Comparison of ENCODE assay signal across 8 cellular contexts in the genomic region with DNA sequence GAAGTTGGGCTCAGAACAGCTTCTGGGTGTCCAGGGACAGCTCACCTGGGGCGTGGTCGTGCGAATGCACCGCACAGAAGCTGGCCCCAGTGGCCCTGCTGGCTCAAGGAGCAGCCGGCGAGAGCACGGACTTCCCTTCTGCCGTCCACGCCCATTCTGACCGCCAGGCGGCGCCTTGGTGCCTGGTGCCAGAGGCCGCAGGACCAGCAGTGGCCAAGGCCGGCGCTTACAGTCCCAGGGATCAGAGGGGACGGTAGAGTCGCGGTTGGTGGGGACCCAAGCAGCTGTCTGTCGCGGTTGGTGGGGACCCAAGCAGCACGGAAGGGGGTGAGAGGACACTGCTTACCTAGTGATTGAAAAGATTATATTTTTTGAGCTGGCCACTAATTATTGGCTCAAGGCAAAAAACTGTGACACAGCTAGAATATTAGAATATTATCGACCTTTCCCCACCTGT. TPM values are rescaled to one million over a fixed set of nuclear protein-coding genes. Genes with fewer than 3 reads are reported as not detected.
DNase-seq lines count a peak whose midpoint lies in the region; ATAC-seq and TF ChIP-seq lines count a peak whose summit lies in the region.

No MANE protein-coding gene starts in this region.

- TF ChIP-seq CTCF in 22Rv1 (IDR thresholded peaks at IDR 0.05): peak; percentile 98
- peak; percentile 92 for TF ChIP-seq CTCF in fibroblast of villous mesenchyme (IDR thresholded peaks at IDR 0.05; ENCODE audit: insufficient read depth, low read depth, low read length)
- TF ChIP-seq CTCF in tibial artery (IDR thresholded peaks at IDR 0.05): peak; percentile 45 to 48

- no peak overlapping the region for H3K4me3 Mint-ChIP-seq in activated T-cell treated with anti-CD3 and anti-CD28 coated beads, Interleukin-2, amount 50 U/mL, for 24 hours

- H3K23ac ChIP-seq in neuronal stem cell (ENCODE audit: low read depth, low read length, poor library complexity): no peak overlapping the region

- no peak overlapping the region for H4K91ac ChIP-seq in neuronal stem cell (ENCODE audit: low read depth, low read length, poor library complexity)

- H3K27ac Mint-ChIP-seq in activated T-cell treated with anti-CD3 and anti-CD28 coated beads, Interleukin-2, amount 50 U/mL, for 24 hours: no peak overlapping the region

- H3K4me1 ChIP-seq in neuronal stem cell (ENCODE audit: control insufficient read depth in 2 of 2, insufficient read depth in 1 of 2, low read depth in 1 of 2, low read length in 2 of 2) (peaks cover 0 to 3% of the 10 kb centered on the region in 2 donors), tibial artery (no peaks in the 10 kb centered on the region)

- H3K9ac ChIP-seq in neuronal stem cell (ENCODE audit: low read depth, low read length, poor library complexity): no peak overlapping the region

- H3K4me2 ChIP-seq in neuronal stem cell (ENCODE audit: insufficient read depth, low read length, poor library complexity, severe bottlenecking): peak overlapping the region; percentile 25

- no peak overlapping the region for H2BK15ac ChIP-seq in neuronal stem cell (ENCODE audit: low read length)

- intact Hi-C loops in tibial artery (cut with DNase I; ENCODE audit: low total_unique reads): no loop called here

- H3K4me1 Mint-ChIP-seq in activated T-cell treated with anti-CD3 and anti-CD28 coated beads, Interleukin-2, amount 50 U/mL, for 24 hours (ENCODE audit: low read depth): no peaks in the 10 kb centered on the region

- no peak overlapping the region for H3K14ac ChIP-seq in neuronal stem cell (ENCODE audit: low read length)

- no peaks in the 10 kb centered on the region for H3K36me3 ChIP-seq in neuronal stem cell (replicated peaks in 1 of 2; ENCODE audit: control insufficient read depth in 2 of 2, insufficient read depth in 2 of 2, low read length in 2 of 2)
- no peaks in the 10 kb centered on the region for H3K36me3 ChIP-seq in tibial artery

- H3K27me3 ChIP-seq in neuronal stem cell (ENCODE audit: control insufficient read depth in 3 of 3, insufficient read depth in 3 of 3, low read depth in 1 of 3, low read length in 3 of 3) (peaks cover 0 to 40% (median 2%) of the 10 kb centered on the region in 3 experiments), tibial artery (peaks cover 0 to 13% of the 10 kb centered on the region in 2 donors)

- no peak for TF ChIP-seq POLR2A in GM18505 (IDR thresholded peaks at IDR 0.05; ENCODE audit: borderline replicate concordance, extremely low read depth, insufficient read depth, insufficient read length)

- no peak overlapping the region for H2AFZ ChIP-seq in neuronal stem cell (ENCODE audit: low read length)

- no peaks in the 10 kb centered on the region for H3K79me1 ChIP-seq in neuronal stem cell (ENCODE audit: low read depth, low read length)

- no peak overlapping the region for H3K4me3 ChIP-seq in fibroblast of villous mesenchyme (ENCODE audit: low read depth, low read length)
- no peak overlapping the region for H3K4me3 ChIP-seq in neuronal stem cell (ENCODE audit: low read length in 2 of 2)
- no peak overlapping the region for H3K4me3 ChIP-seq in tibial artery

- no peak overlapping the region for H3K27ac ChIP-seq in 22Rv1
- no peak overlapping the region for H3K27ac ChIP-seq in neuronal stem cell (replicated peaks; ENCODE audit: low read length)
- H3K27ac ChIP-seq in tibial artery: no peak overlapping the region

- H2AK5ac ChIP-seq in neuronal stem cell (ENCODE audit: low read depth, low read length): no peak overlapping the region

- H3K4ac ChIP-seq in neuronal stem cell (ENCODE audit: low read length): no peak overlapping the region

- ATAC-seq in GM19351 (IDR thresholded peaks at IDR 0.05; ENCODE audit: unreplicated experiment) (peak; percentile 76), GM18505 (IDR thresholded peaks at IDR 0.05; ENCODE audit: unreplicated experiment) (no peak)

- no CpG with 5 or more reads among the region's 22 CpGs for WGBS in neuronal stem cell (ENCODE audit: extremely low coverage in 2 of 2, insufficient read length in 2 of 2, insufficient replicate concordance in 1 of 2), 2 donors

- peaks cover 5% of the 10 kb centered on the region for H3K27me3 Mint-ChIP-seq in activated T-cell treated with anti-CD3 and anti-CD28 coated beads, Interleukin-2, amount 50 U/mL, for 24 hours

- H2BK12ac ChIP-seq in neuronal stem cell (ENCODE audit: low read length): no peak overlapping the region

- no peak overlapping the region for H2BK120ac ChIP-seq in neuronal stem cell (ENCODE audit: low read depth, low read length)

- H2BK5ac ChIP-seq in neuronal stem cell (ENCODE audit: low read length): no peak overlapping the region

- H4K8ac ChIP-seq in neuronal stem cell (ENCODE audit: low read depth, low read length): no peak overlapping the region

- H3K36me3 Mint-ChIP-seq in activated T-cell treated with anti-CD3 and anti-CD28 coated beads, Interleukin-2, amount 50 U/mL, for 24 hours (ENCODE audit: low read depth): no peaks in the 10 kb centered on the region

- H3K9me3 ChIP-seq in neuronal stem cell (replicated peaks in 1 of 2; ENCODE audit: control insufficient read depth in 2 of 2, insufficient read depth in 1 of 2, low read depth in 1 of 2, low read length in 2 of 2): no peaks in the 10 kb centered on the region
- H3K9me3 ChIP-seq in tibial artery: no peaks in the 10 kb centered on the region

- H3K9me3 Mint-ChIP-seq in activated T-cell treated with anti-CD3 and anti-CD28 coated beads, Interleukin-2, amount 50 U/mL, for 24 hours: no peaks in the 10 kb centered on the region

- DNase-seq in OCI-M1 (lab: John Stamatoyannopoulos, UW) (peak; percentile 92), fibroblast of villous mesenchyme (ENCODE audit: low read depth) (peak; percentile 64), neuronal stem cell (ENCODE audit: low spot score) (peak; percentile 76), tibial artery (peak; percentile 38 to 72)
- peak; percentile 74 for DNase-seq in activated T-cell treated with anti-CD3 and anti-CD28 coated beads, Interleukin-2, amount 50 U/mL, for 24 hours

- peak overlapping the region; percentile 38 for H3K18ac ChIP-seq in neuronal stem cell (ENCODE audit: low read length)

RNA-seq across cellular contexts. Expression of a gene that starts 25.7 kb away (rescaled TPM):
- total RNA-seq in fibroblast of villous mesenchyme: not detected in 2 replicates
- 0.32 TPM for polyA plus RNA-seq in neuronal stem cell (2013, experiment 1 of 2)
- polyA plus RNA-seq in neuronal stem cell (2013, experiment 2 of 2): 0.35 TPM

Comparison
In these comparisons a context has a peak if more than half of its experiments do, and no peak if none do; other contexts are left out.
1. CTCF ChIP-seq: peak in every context shown above with its lines; median percentile 98 in 22Rv1; 92 in fibroblast of villous mesenchyme; 46 in tibial artery.